8 cellular contexts compared by ENCODE assay signal in the genomic region with DNA sequence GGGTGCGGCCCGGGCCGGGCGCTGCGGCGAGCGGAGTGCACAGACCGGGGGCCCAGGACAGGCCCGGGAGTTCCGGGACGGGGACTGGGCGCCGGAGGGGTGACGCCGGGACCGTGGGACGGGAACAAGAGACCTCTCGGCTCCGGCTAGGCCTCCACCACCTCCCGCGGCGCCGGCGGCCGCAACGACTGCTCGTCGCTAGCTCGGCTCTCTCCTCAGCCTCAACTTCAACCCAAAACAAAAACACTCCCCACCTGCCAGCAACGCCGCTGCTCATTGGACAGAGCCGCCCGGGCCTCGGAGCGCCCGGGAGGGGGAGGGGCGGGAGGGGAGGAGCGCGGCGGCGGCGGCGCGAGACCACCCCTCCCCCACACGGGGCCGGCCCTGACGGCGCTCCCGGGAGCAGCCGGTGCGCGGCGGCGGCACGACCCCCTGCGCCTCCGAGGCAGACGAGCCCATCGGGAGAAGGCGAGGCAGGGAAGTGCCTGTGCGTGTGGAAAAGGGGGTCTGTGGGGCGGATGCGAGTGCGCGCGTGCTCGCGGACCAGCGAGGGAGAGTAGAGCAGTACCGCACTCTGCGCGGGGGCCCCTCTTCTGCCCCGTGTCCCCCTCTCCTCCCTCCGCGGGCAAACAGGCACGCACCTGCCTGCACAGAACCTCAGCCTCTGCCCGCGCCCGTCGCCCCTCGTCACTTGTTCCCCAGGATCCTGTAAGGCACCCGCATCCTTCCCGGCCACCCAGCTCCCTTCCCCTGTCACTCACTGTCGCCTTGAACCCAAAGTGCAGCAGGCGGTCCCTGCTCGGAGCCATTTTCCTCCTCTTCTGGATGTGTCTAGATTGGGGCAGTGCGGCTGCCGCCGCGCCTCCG. TPM values are rescaled to one million over a fixed set of nuclear protein-coding genes. Genes with fewer than 3 reads are reported as not detected.
DNase-seq lines count a peak whose midpoint lies in the region; ATAC-seq and TF ChIP-seq lines count a peak whose summit lies in the region.

A gene with protein sequence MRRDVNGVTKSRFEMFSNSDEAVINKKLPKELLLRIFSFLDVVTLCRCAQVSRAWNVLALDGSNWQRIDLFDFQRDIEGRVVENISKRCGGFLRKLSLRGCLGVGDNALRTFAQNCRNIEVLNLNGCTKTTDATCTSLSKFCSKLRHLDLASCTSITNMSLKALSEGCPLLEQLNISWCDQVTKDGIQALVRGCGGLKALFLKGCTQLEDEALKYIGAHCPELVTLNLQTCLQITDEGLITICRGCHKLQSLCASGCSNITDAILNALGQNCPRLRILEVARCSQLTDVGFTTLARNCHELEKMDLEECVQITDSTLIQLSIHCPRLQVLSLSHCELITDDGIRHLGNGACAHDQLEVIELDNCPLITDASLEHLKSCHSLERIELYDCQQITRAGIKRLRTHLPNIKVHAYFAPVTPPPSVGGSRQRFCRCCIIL (minus strand): TSS at position 215 of the 867 bp plus-strand sequence. CDS start 224 bp downstream, outside the sequence.

- TF ChIP-seq POLR2A in prostate gland (IDR thresholded peaks at IDR 0.05), result peak; percentile 94

- H3K27ac ChIP-seq in angular gyrus (ENCODE audit: low read depth, low read length), result peak within 1 kb of the TSS; percentile 87
- H3K27ac ChIP-seq in prostate gland, result peak within 1 kb of the TSS; percentile 89 to 94
- H3K27ac ChIP-seq in upper lobe of right lung, result peak within 1 kb of the TSS; percentile 89

- TF ChIP-seq CTCF in GM13976 (IDR thresholded peaks at IDR 0.05; ENCODE audit: borderline replicate concordance, control extremely low read depth, extremely low read depth, insufficient read depth, missing control alignments), result no peak
- TF ChIP-seq CTCF in prostate gland (IDR thresholded peaks at IDR 0.05), result peak in 1 of 4 experiments; percentile 18
- TF ChIP-seq CTCF in upper lobe of right lung (IDR thresholded peaks at IDR 0.05), result no peak

- no peaks in the 10 kb centered on the region for H3K27me3 ChIP-seq in prostate gland (replicated peaks; ENCODE audit: insufficient read depth)
- H3K27me3 ChIP-seq in upper lobe of right lung, result no peaks in the 10 kb centered on the region

- H3K36me3 ChIP-seq in prostate gland (peaks cover 0 to 5% of the 10 kb centered on the region in 2 donors), upper lobe of right lung (peaks cover 11% of the 10 kb centered on the region)

- no peaks in the 10 kb centered on the region for H3K9me3 ChIP-seq in prostate gland
- no peaks in the 10 kb centered on the region for H3K9me3 ChIP-seq in upper lobe of right lung

- DNase-seq in GM13976 (ENCODE audit: low spot score) (peak; percentile 98), NCI-H1694 treated with DMSO at 0.1 percent for 48 hours (lab: John Stamatoyannopoulos, UW) (peak; percentile 65), T-helper 2 cell (peak; percentile 81 to 94 (median 91)), left ventricle myocardium superior (peak; percentile 97), prostate gland (ENCODE audit: low spot score) (peak; percentile 93), upper lobe of right lung (peak; percentile 98)

- ATAC-seq in HG02870 (IDR thresholded peaks at IDR 0.05; ENCODE audit: unreplicated experiment) (peak; percentile 58), left ventricle myocardium superior (peak; percentile 95), upper lobe of right lung (peak; percentile 95)

- in situ Hi-C loops in GM13976 (cut with MboI; ENCODE audit: low sequenced_read_pairs, unreplicated experiment), result no loop called here

- WGBS in prostate gland, result under 1% methylated on average over 71 of the region's 91 CpGs

- H3K4me1 ChIP-seq in prostate gland (replicated peaks) (peaks cover 5% of the 10 kb centered on the region), upper lobe of right lung (peaks cover 14% of the 10 kb centered on the region)

- intact Hi-C loops in left ventricle myocardium superior (cut with micrococcal nuclease) (no loop called here), prostate gland (cut with DNase I) (no loop called here), upper lobe of right lung (cut with DNase I) (no loop called here)

- H3K4me3 ChIP-seq in prostate gland (peak within 1 kb of the TSS; percentile 73 to 99), upper lobe of right lung (peak within 1 kb of the TSS; percentile 99)

RNA-seq across cellular contexts. Expression of the gene that starts here (rescaled TPM):
- total RNA-seq in left ventricle myocardium superior (13.4 TPM), prostate gland (10 to 100 TPM; 22.4 to 43.6 TPM), upper lobe of right lung (23.9 TPM)

Comparison
In these comparisons a context has a peak if more than half of its experiments do, and no peak if none do; other contexts are left out.
1. Peak in every context shown above with its lines: DNase-seq, ATAC-seq, H3K4me3 ChIP-seq and H3K27ac ChIP-seq.